ENCODE assay signal across 31 cellular contexts in the genomic region with DNA sequence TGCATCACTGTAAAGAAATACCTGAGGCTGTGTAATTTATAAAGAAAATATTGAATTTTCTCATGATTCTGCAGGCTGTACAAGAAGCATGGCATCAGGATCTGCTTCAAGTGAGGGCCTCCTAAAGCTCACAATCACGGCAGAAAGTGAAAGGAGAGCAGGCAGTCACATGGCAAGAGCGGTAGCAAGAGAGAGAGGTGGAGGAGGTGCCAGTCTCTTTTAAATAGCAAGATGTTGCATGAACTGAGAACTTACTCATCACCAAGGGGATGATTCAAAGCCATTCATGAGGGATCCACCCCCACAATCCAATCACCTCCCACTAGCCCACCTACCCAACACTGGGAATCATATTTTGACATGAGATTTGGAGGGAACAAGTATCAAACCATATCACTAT.
DNase-seq lines count a peak whose midpoint lies in the region; FAIRE-seq and TF ChIP-seq lines count a peak whose summit lies in the region.
"Had no signal": no experiment of that assay in that cellular context is flagged by ENCODE, and none has a peak within 500 bp of the region (broad histone marks: within the 10 kb centered on the region; RNA-seq: fewer than 3 reads in every experiment).

No MANE protein-coding gene starts in this region.

- FAIRE-seq in H54 (lab: Jason Lieb, UNC), result peak; percentile 93
- peak; percentile 34 for FAIRE-seq in keratinocyte (lab: Jason Lieb, UNC)
- FAIRE-seq: D721Med had no signal

- H3K4me3 Mint-ChIP-seq in activated naive CD8-positive, alpha-beta T cell treated with anti-CD3 and anti-CD28 coated beads for 36 hours, result no peak overlapping the region
- no peak overlapping the region for H3K4me3 Mint-ChIP-seq in Calu3 (ENCODE audit: low read depth, unreplicated experiment)
- H3K4me3 Mint-ChIP-seq: activated B cell treated with CpG ODN at 0.5 μM for 24 hours; activated CD4-positive, alpha-beta memory T cell treated with anti-CD3 and anti-CD28 coated beads for 36 hours; activated naive CD4-positive, alpha-beta T cell treated with anti-CD3 and anti-CD28 coated beads, Interleukin-2, amount 50 U/mL, for 24 hours; activated T-helper 17 cell treated with anti-CD3 and anti-CD28 coated beads, Interleukin-2, amount 50 U/mL, for 72 hours; CD14-positive monocyte; neural crest cell; stimulated activated naive CD8-positive, alpha-beta T cell treated with anti-CD3 and anti-CD28 coated beads, Interleukin-15, amount 100 ng/mL, for 72 hours had no signal

- no peak overlapping the region for H3K27ac ChIP-seq in keratinocyte (ENCODE audit: control insufficient read depth, insufficient read depth, low read length)
- H3K27ac ChIP-seq: lower lobe of right lung, tibial nerve had no signal

- H3K9me3 ChIP-seq in keratinocyte (ENCODE audit: control insufficient read depth, low read depth, low read length), result no peaks in the 10 kb centered on the region
- H3K9me3 ChIP-seq: lower lobe of right lung had no signal

- no peak overlapping the region for H3K9ac ChIP-seq in keratinocyte (ENCODE audit: control insufficient read depth, extremely low read depth, insufficient read depth, low read length)

- intact Hi-C loops in lower leg skin (cut with DNase I; ENCODE audit: low total_unique reads), result no loop called here
- intact Hi-C loops in Calu3 (cut with micrococcal nuclease; ENCODE audit: unreplicated experiment), result no loop called here

- H3K9me1 ChIP-seq in keratinocyte (ENCODE audit: control insufficient read depth, extremely low read depth, insufficient read depth, low read length), result no peaks in the 10 kb centered on the region

- no peak overlapping the region for H3K4me2 ChIP-seq in keratinocyte (ENCODE audit: control insufficient read depth, extremely low read depth, insufficient read depth, low read depth, low read length)

- dilution Hi-C loops in keratinocyte (cut with MboI; ENCODE audit: extremely low pct_ligation_motif_present, low sequenced_read_pairs), result no loop called here

- no peaks in the 10 kb centered on the region for H3K79me2 ChIP-seq in keratinocyte (ENCODE audit: control insufficient read depth, insufficient read depth, low read length)

- H4K20me1 ChIP-seq in keratinocyte (ENCODE audit: control insufficient read depth, extremely low read depth, insufficient read depth, low read length), result no peaks in the 10 kb centered on the region

- WGBS in lower leg skin, 2 donors, result 78 to 90% methylated on average over 2 of the region's 2 CpGs

- no peaks in the 10 kb centered on the region for H3K27me3 ChIP-seq in keratinocyte (ENCODE audit: control insufficient read depth, extremely low read depth, insufficient read depth, low read length)
- H3K27me3 ChIP-seq: tibial nerve had no signal

- BruUV-seq in Calu3 (replicated peaks; lab: Mats Ljungman, UMichigan), result no TSS peak

- DNase-seq in H54 (ENCODE audit: insufficient read length, low spot score) (no peak), NCI-H226 (peak; percentile 54), cardiac fibroblast (ENCODE audit: low read depth in 2 of 2) (peak; percentile 49 to 59), keratinocyte (ENCODE audit: low read depth, low spot score) (no peak), lower leg skin (ENCODE audit: low spot score in 2 of 2) (no peak), Calu3 (no peak)
- no peak for DNase-seq in activated naive CD8-positive, alpha-beta T cell treated with anti-CD3 and anti-CD28 coated beads for 36 hours
- no peak for DNase-seq in stimulated activated CD8-positive, alpha-beta memory T cell treated with anti-CD3 and anti-CD28 coated beads, Interleukin-4, amount 100 ng/mL, for 48 hours
- DNase-seq: activated B cell treated with CpG ODN at 0.5 μM for 24 hours; activated CD4-positive, alpha-beta memory T cell treated with anti-CD3 and anti-CD28 coated beads for 36 hours; activated CD8-positive, alpha-beta memory T cell treated with anti-CD3 and anti-CD28 coated beads, Interleukin-2, amount 50 U/mL, for 48 hours; aorta; central memory CD4-positive, alpha-beta T cell; dermis blood vessel endothelial cell; EL; foreskin fibroblast; lower lobe of right lung; NCI-H1092 treated with DMSO at 0.1 percent for 48 hours; NCI-H2029; NCI-H345; NCI-H774; OCI-M1; SHP77; stimulated activated naive CD8-positive, alpha-beta T cell treated with anti-CD3 and anti-CD28 coated beads, Interleukin-15, amount 100 ng/mL, for 72 hours; SW 1271 had no signal

- H2AFZ ChIP-seq in keratinocyte (ENCODE audit: control insufficient read depth, low read length), result no peak overlapping the region

- H3K9me3 Mint-ChIP-seq in activated naive CD8-positive, alpha-beta T cell treated with anti-CD3 and anti-CD28 coated beads for 36 hours, result no peaks in the 10 kb centered on the region
- H3K9me3 Mint-ChIP-seq in Calu3 (ENCODE audit: low read depth, unreplicated experiment), result peaks cover 4% of the 10 kb centered on the region
- H3K9me3 Mint-ChIP-seq: activated B cell treated with CpG ODN at 0.5 μM for 24 hours; activated CD4-positive, alpha-beta memory T cell treated with anti-CD3 and anti-CD28 coated beads for 36 hours; activated naive CD4-positive, alpha-beta T cell treated with anti-CD3 and anti-CD28 coated beads, Interleukin-2, amount 50 U/mL, for 24 hours had no signal

- no peaks in the 10 kb centered on the region for H3K4me1 ChIP-seq in keratinocyte (ENCODE audit: control insufficient read depth, extremely low read depth, insufficient read depth, low read length)
- H3K4me1 ChIP-seq: lower lobe of right lung, tibial nerve had no signal

- no peak overlapping the region for H3K27ac Mint-ChIP-seq in activated naive CD8-positive, alpha-beta T cell treated with anti-CD3 and anti-CD28 coated beads for 36 hours
- no peak overlapping the region for H3K27ac Mint-ChIP-seq in Calu3 (ENCODE audit: unreplicated experiment)
- H3K27ac Mint-ChIP-seq: activated B cell treated with CpG ODN at 0.5 μM for 24 hours; activated CD4-positive, alpha-beta memory T cell treated with anti-CD3 and anti-CD28 coated beads for 36 hours; activated naive CD4-positive, alpha-beta T cell treated with anti-CD3 and anti-CD28 coated beads, Interleukin-2, amount 50 U/mL, for 24 hours; activated T-helper 17 cell treated with anti-CD3 and anti-CD28 coated beads, Interleukin-2, amount 50 U/mL, for 72 hours; CD14-positive monocyte; stimulated activated naive CD8-positive, alpha-beta T cell treated with anti-CD3 and anti-CD28 coated beads, Interleukin-15, amount 100 ng/mL, for 72 hours had no signal

- no peaks in the 10 kb centered on the region for H3K36me3 Mint-ChIP-seq in activated naive CD8-positive, alpha-beta T cell treated with anti-CD3 and anti-CD28 coated beads for 36 hours
- H3K36me3 Mint-ChIP-seq in Calu3 (ENCODE audit: insufficient read depth, unreplicated experiment), result no peaks in the 10 kb centered on the region
- H3K36me3 Mint-ChIP-seq: activated CD4-positive, alpha-beta memory T cell treated with anti-CD3 and anti-CD28 coated beads for 36 hours; activated naive CD4-positive, alpha-beta T cell treated with anti-CD3 and anti-CD28 coated beads, Interleukin-2, amount 50 U/mL, for 24 hours; CD14-positive monocyte had no signal

- no peaks in the 10 kb centered on the region for H3K4me1 Mint-ChIP-seq in activated naive CD8-positive, alpha-beta T cell treated with anti-CD3 and anti-CD28 coated beads for 36 hours
- H3K4me1 Mint-ChIP-seq in Calu3 (ENCODE audit: low read depth, unreplicated experiment), result no peaks in the 10 kb centered on the region
- H3K4me1 Mint-ChIP-seq: activated B cell treated with CpG ODN at 0.5 μM for 24 hours; activated naive CD4-positive, alpha-beta T cell treated with anti-CD3 and anti-CD28 coated beads, Interleukin-2, amount 50 U/mL, for 24 hours; activated T-helper 17 cell treated with anti-CD3 and anti-CD28 coated beads, Interleukin-2, amount 50 U/mL, for 72 hours; CD14-positive monocyte; neural crest cell; stimulated activated naive CD8-positive, alpha-beta T cell treated with anti-CD3 and anti-CD28 coated beads, Interleukin-15, amount 100 ng/mL, for 72 hours had no signal

- no peak for TF ChIP-seq CTCF in cardiac fibroblast (IDR thresholded peaks at IDR 0.05; ENCODE audit: low read depth, low read length)
- TF ChIP-seq CTCF in keratinocyte (optimal IDR thresholded peaks at IDR 0.05 in 1 of 3, IDR thresholded peaks at IDR 0.05 in 1 of 3, conservative IDR thresholded peaks at IDR 0.05 in 1 of 3; ENCODE audit: extremely low read depth in 1 of 3, insufficient read depth in 2 of 3, low read length in 3 of 3), result no peak
- no peak for TF ChIP-seq CTCF in lower leg skin (IDR thresholded peaks at IDR 0.05)
- TF ChIP-seq CTCF in Calu3 (IDR thresholded peaks at IDR 0.05; ENCODE audit: unreplicated experiment), result no peak

- CTCF ChIA-PET in Calu3 (lab: Charles Lee), result no interaction called here

- no peak overlapping the region for H3K4me3 ChIP-seq in cardiac fibroblast (replicated peaks in 1 of 2; ENCODE audit: low read depth in 2 of 2, low read length in 2 of 2)
- H3K4me3 ChIP-seq in keratinocyte (ENCODE audit: control insufficient read depth in 2 of 3, extremely low read depth in 1 of 3, insufficient read depth in 2 of 3, low read depth in 1 of 3, low read length in 3 of 3), result no peak overlapping the region
- no peak overlapping the region for H3K4me3 ChIP-seq in lower leg skin (ENCODE audit: low read depth, poor library complexity, severe bottlenecking)
- H3K4me3 ChIP-seq: lower lobe of right lung, tibial nerve had no signal

- H3K27me3 Mint-ChIP-seq in activated naive CD8-positive, alpha-beta T cell treated with anti-CD3 and anti-CD28 coated beads for 36 hours, result no peaks in the 10 kb centered on the region
- no peaks in the 10 kb centered on the region for H3K27me3 Mint-ChIP-seq in Calu3 (ENCODE audit: unreplicated experiment)
- H3K27me3 Mint-ChIP-seq: activated B cell treated with CpG ODN at 0.5 μM for 24 hours; activated CD4-positive, alpha-beta memory T cell treated with anti-CD3 and anti-CD28 coated beads for 36 hours; activated T-helper 17 cell treated with anti-CD3 and anti-CD28 coated beads, Interleukin-2, amount 50 U/mL, for 72 hours; stimulated activated naive CD8-positive, alpha-beta T cell treated with anti-CD3 and anti-CD28 coated beads, Interleukin-15, amount 100 ng/mL, for 72 hours had no signal

- TF ChIP-seq POLR2A in H54 (IDR thresholded peaks at IDR 0.05; ENCODE audit: low read depth, low read length) (no peak), lower leg skin (IDR thresholded peaks at IDR 0.05) (no peak)

- H3K36me3 ChIP-seq in keratinocyte (ENCODE audit: control insufficient read depth in 2 of 2, extremely low read depth in 1 of 2, insufficient read depth in 2 of 2, low read length in 2 of 2), result no peaks in the 10 kb centered on the region
- H3K36me3 ChIP-seq: lower lobe of right lung, tibial nerve had no signal

Comparison
In these comparisons a context has a peak if more than half of its experiments do, and no peak if none do; other contexts are left out.
1. DNase-seq: peak in NCI-H226 (single experiment) and cardiac fibroblast (2 of 2); none in H54 (single experiment), keratinocyte (single experiment), lower leg skin (0 of 2), activated naive CD8-positive, alpha-beta T cell treated with anti-CD3 and anti-CD28 coated beads for 36 hours (single experiment), Calu3 (single experiment) and stimulated activated CD8-positive, alpha-beta memory T cell treated with anti-CD3 and anti-CD28 coated beads, Interleukin-4, amount 100 ng/mL, for 48 hours (single experiment).